Comparison of ENCODE assay signal across 23 cellular contexts in the genomic region with DNA sequence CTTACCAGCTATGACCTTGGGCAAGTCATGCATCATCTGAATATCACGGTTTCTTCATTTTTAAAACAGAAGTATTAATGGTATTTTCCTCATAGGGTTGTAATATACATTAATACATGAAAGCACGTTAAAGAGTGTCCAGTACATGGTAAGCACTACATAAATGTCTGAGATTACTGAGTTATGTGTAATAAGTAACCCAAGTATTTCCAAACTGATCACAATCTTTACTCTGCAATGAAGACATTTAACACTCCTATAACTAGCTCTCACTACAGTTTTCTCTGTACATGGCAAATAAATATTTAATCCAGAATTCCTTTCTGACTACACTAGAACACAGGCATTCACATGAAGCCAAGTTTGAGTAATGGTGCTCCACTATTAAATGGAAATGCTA. TPM values are rescaled to one million over a fixed set of nuclear protein-coding genes. Genes with fewer than 3 reads are reported as not detected.
DNase-seq lines count a peak whose midpoint lies in the region; ATAC-seq, FAIRE-seq and TF ChIP-seq lines count a peak whose summit lies in the region.
"Had no signal": no experiment of that assay in that cellular context is flagged by ENCODE, and none has a peak within 500 bp of the region (broad histone marks: within the 10 kb centered on the region; RNA-seq: fewer than 3 reads in every experiment).

No MANE protein-coding gene starts in this region.

- H3K4me3 ChIP-seq in MM.1S (ENCODE audit: low read length) = no peak overlapping the region
- no peak overlapping the region for H3K4me3 ChIP-seq in GM12878
- no peak overlapping the region for H3K4me3 ChIP-seq in liver (ENCODE audit: low read depth in 1 of 3, low read length in 3 of 3)
- no peak overlapping the region for H3K4me3 ChIP-seq in Peyer's patch
- H3K4me3 ChIP-seq: BLaER1, HAP-1 had no signal

- SMC1A ChIA-PET in GM12878 (lab: Charles Lee; ENCODE audit: uncharacterized antibody, unreplicated experiment) = interaction anchor here (0.6 to 9.3 kb wide), 19 partner anchors 7 to 146 kb away, joined by 3 to 73 read pairs (median 6); no protein-coding TSS in a partner anchor

- CTCF ChIA-PET in GM12878 (lab: Yijun Ruan, JAX) = interaction anchor here (0.9 to 5.5 kb wide), 10 partner anchors 9 to 98 kb away, joined by 3 to 37 read pairs (median 4); no protein-coding TSS in a partner anchor

- H3K9me2 ChIP-seq in MM.1S (replicated peaks; ENCODE audit: insufficient read depth, low read length) = no peaks in the 10 kb centered on the region

- RAD21 ChIA-PET in GM12878 (lab: Charles Lee; ENCODE audit: unreplicated experiment) = interaction anchor here (0.9 to 6.4 kb wide), 12 partner anchors 11 to 66 kb away, joined by 3 to 59 read pairs (median 6); no protein-coding TSS in a partner anchor

- H4K20me1 ChIP-seq in MM.1S (ENCODE audit: insufficient read depth, low read length) = no peaks in the 10 kb centered on the region
- no peaks in the 10 kb centered on the region for H4K20me1 ChIP-seq in GM12878 (ENCODE audit: control insufficient read depth, insufficient read depth)

- H3K4me1 ChIP-seq in MM.1S (ENCODE audit: low read length) = peaks cover 41% of the 10 kb centered on the region
- peaks cover 3% of the 10 kb centered on the region; the same call in 1 of the 2 replicates for H3K4me1 ChIP-seq in GM12878 (ENCODE audit: control insufficient read depth, insufficient read depth, low read length)
- peaks cover 12 to 42% (median 30%) of the 10 kb centered on the region in 4 donors for H3K4me1 ChIP-seq in liver (ENCODE audit: control insufficient read depth in 4 of 4, insufficient read depth in 4 of 4, low read length in 3 of 4)
- H3K4me1 ChIP-seq in Peyer's patch = peaks cover 3 to 15% (median 11%) of the 10 kb centered on the region in 4 donors
- H3K4me1 ChIP-seq: HAP-1 had no signal

- no peak for FAIRE-seq in GM12878 (lab: Jason Lieb, UNC)

- H3K36me3 ChIP-seq in MM.1S (replicated peaks; ENCODE audit: insufficient read depth, low read length) = no peaks in the 10 kb centered on the region
- peaks cover 0 to 4% of the 10 kb centered on the region in 2 experiments; a peak in 1 of 4 replicates for H3K36me3 ChIP-seq in GM12878 (ENCODE audit: control insufficient read depth in 2 of 2, insufficient read depth in 2 of 2, low read length in 1 of 2)
- no peaks in the 10 kb centered on the region for H3K36me3 ChIP-seq in liver (ENCODE audit: control insufficient read depth in 4 of 4, insufficient read depth in 3 of 4, low read depth in 1 of 4, low read length in 3 of 4)
- H3K36me3 ChIP-seq in Peyer's patch = no peaks in the 10 kb centered on the region
- H3K36me3 ChIP-seq: BLaER1, HAP-1 had no signal

- no peak overlapping the region for H3K9ac ChIP-seq in MM.1S (ENCODE audit: low read length)
- H3K9ac ChIP-seq in GM12878 (ENCODE audit: control insufficient read depth, insufficient read depth, low read length) = no peak overlapping the region
- no peak overlapping the region for H3K9ac ChIP-seq in liver (ENCODE audit: low read depth in 1 of 2, low read length in 2 of 2)
- H3K9ac ChIP-seq: BLaER1 had no signal

- no peak for ATAC-seq in GM12878
- ATAC-seq: PC-3 had no signal

- no peak for TF ChIP-seq POLR2A in GM12878 (IDR thresholded peaks at IDR 0.05; ENCODE audit: low read depth, low read length)
- no peak for TF ChIP-seq POLR2A in Peyer's patch (IDR thresholded peaks at IDR 0.05)

- H3K27me3 ChIP-seq in MM.1S (replicated peaks; ENCODE audit: insufficient read depth, low read length) = no peaks in the 10 kb centered on the region
- no peaks in the 10 kb centered on the region for H3K27me3 ChIP-seq in GM12878 (replicated peaks in 1 of 2; ENCODE audit: control insufficient read depth in 2 of 2, insufficient read depth in 2 of 2, low read length in 1 of 2)
- H3K27me3 ChIP-seq in liver (ENCODE audit: control insufficient read depth in 4 of 4, insufficient read depth in 4 of 4, low read length in 3 of 4) = no peaks in the 10 kb centered on the region
- H3K27me3 ChIP-seq in Peyer's patch = peaks cover 0 to 12% of the 10 kb centered on the region in 2 donors

- POLR2A ChIA-PET in GM12878 (lab: Charles Lee) = interaction anchor here (1.0 to 3.7 kb wide), 9 partner anchors 8 to 40 kb away, joined by 3 to 18 read pairs (median 5); no protein-coding TSS in a partner anchor

- intact Hi-C loops in GM12878 (cut with micrococcal nuclease; ENCODE audit: unreplicated experiment) = no loop called here
- intact Hi-C loops in head of caudate nucleus (cut with DNase I) = no loop called here

- no TSS peak for BruUV-seq in GM12878 (replicated peaks; lab: Mats Ljungman, UMichigan)

- no peak overlapping the region for H3K27ac ChIP-seq in MM.1S (ENCODE audit: low read length)
- no peak overlapping the region for H3K27ac ChIP-seq in GM12878 (ENCODE audit: control insufficient read depth, insufficient read depth)
- H3K27ac ChIP-seq in liver (ENCODE audit: low read depth in 1 of 2, low read length in 2 of 2) = peak overlapping the region; percentile 45 to 63
- no peak overlapping the region for H3K27ac ChIP-seq in Peyer's patch
- H3K27ac ChIP-seq: BLaER1 had no signal

- peaks cover 18% of the 10 kb centered on the region for H3F3A ChIP-seq in MM.1S (ENCODE audit: insufficient read depth, low read length)

- TF ChIP-seq RAD21 in GM12878 (IDR thresholded peaks at IDR 0.05; ENCODE audit: insufficient read depth, low read depth, low read length) = no peak
- no peak for TF ChIP-seq RAD21 in liver (IDR thresholded peaks at IDR 0.05)

- TF ChIP-seq EP300 in GM12878 (IDR thresholded peaks at IDR 0.05; ENCODE audit: borderline replicate concordance in 1 of 2, control insufficient read depth in 1 of 2, low read depth in 2 of 2, low read length in 2 of 2) = no peak

- H3K4me2 ChIP-seq in MM.1S (ENCODE audit: low read depth, low read length) (0 out of 2 replicates have a peak overlapping the region, but pooled peaks have one; percentile 67), GM12878 (ENCODE audit: control insufficient read depth, insufficient read depth) (peak overlapping the region; percentile 26; the same call in 1 of the 2 replicates)
- H3K4me2 ChIP-seq: BLaER1 had no signal

- TF ChIP-seq CTCF in MM.1S (IDR thresholded peaks at IDR 0.05; ENCODE audit: low read length) (no peak), GM12878 (IDR thresholded peaks at IDR 0.05 in 2 of 3, conservative IDR thresholded peaks at IDR 0.05 in 1 of 3; ENCODE audit: control insufficient read depth in 2 of 3, extremely low read depth in 1 of 3, insufficient read depth in 1 of 3, low read depth in 3 of 3, low read length in 3 of 3) (no peak), liver (IDR thresholded peaks at IDR 0.05; ENCODE audit: low read depth, low read length, missing input control) (no peak), Peyer's patch (IDR thresholded peaks at IDR 0.05) (no peak)

- 81% methylated on average over 2 of the region's 2 CpGs for WGBS in GM12878 (ENCODE audit: insufficient coverage, insufficient replicate concordance, low lambda C conversion rate, missing lambda C conversion rate)
- WGBS in liver = 54% methylated on average over 2 of the region's 2 CpGs

- H3K9me3 ChIP-seq in MM.1S (replicated peaks; ENCODE audit: insufficient read depth, low read length) (no peaks in the 10 kb centered on the region), GM12878 (replicated peaks; ENCODE audit: control insufficient read depth, insufficient read depth, low read length) (no peaks in the 10 kb centered on the region), liver (ENCODE audit: control insufficient read depth in 4 of 4, low read length in 3 of 4) (no peaks in the 10 kb centered on the region), Peyer's patch (no peaks in the 10 kb centered on the region)
- H3K9me3 ChIP-seq: HAP-1 had no signal

- H2AFZ ChIP-seq in MM.1S (ENCODE audit: low read length) (no peak overlapping the region), GM12878 (ENCODE audit: control insufficient read depth, low read depth, low read length) (no peak overlapping the region)

- H3K79me2 ChIP-seq in MM.1S (ENCODE audit: low read length) (peaks cover 87% of the 10 kb centered on the region), GM12878 (ENCODE audit: control insufficient read depth, insufficient read depth, low read length) (peaks cover 28% of the 10 kb centered on the region)

- DNase-seq in Caki2 (ENCODE audit: low read depth) (peak; percentile 25), MM.1S (no peak), GM12878 (ENCODE audit: low read depth, low spot score) (no peak), Peyer's patch (no peak), head of caudate nucleus (no peak), SKM-1 (lab: John Stamatoyannopoulos, UW; ENCODE audit: unreplicated experiment) (no peak)
- no peak for DNase-seq in activated CD4-positive, CD25-positive, alpha-beta regulatory T cell treated with anti-CD3 and anti-CD28 coated beads, Interleukin-2, amount 50 U/mL, for 72 hours
- DNase-seq: CD4-positive, CD25-positive, alpha-beta regulatory T cell; DND-41; GOT3; NCI-H1092 treated with DMSO at 0.1 percent for 48 hours; NCI-H1436; NCI-H187; NCI-H2081 treated with DMSO at 0.1 percent for 48 hours; NCI-H2171; NCI-H226; NCI-H510A; NK-92 treated with Interleukin-12 subunit alpha and Interleukin-12 subunit beta, amount 100 ng/mL, for 24 hours; PC-3; SHP77 had no signal

- in situ Hi-C loops in Caki2 (cut with HindIII; ENCODE audit: low pct_unique_long_range_greater_than_20kb, low sequenced_read_pairs) = no loop called here
- in situ Hi-C loops in GM12878 (cut with MboI) = no loop called here

TF ChIP-seq in liver, 16 proteins besides CTCF, POLR2A, EP300 and RAD21 (continues in another document):
- no peak for TF ChIP-seq FOXA1 (IDR thresholded peaks at IDR 0.05)

RNA-seq across cellular contexts. Expression of gene GLDC, which starts 4.0 kb away (rescaled TPM):
- total RNA-seq in Caki2 (2014; rRNA removed; shearing (Covaris generic); ENCODE audit: low replicate concordance) = 14.3 and 21.2 TPM in 2 replicates
- total RNA-seq in GM12878 (2013; cell fraction: nucleolus; rRNA removed) = 105 and 125 TPM in 2 replicates
- total RNA-seq in GM12878 (2014; rRNA removed) (124 and 125 TPM in 2 replicates), GM12878 (2014; rRNA removed; fragmentation: Illumina TruSeq; extraction: Trizol) (97.0 and 101 TPM in 2 replicates), GM12878 (2021) (117 and 119 TPM in 2 replicates), liver (100 to 1,000 TPM in 1 of 2 donors, 10 to 100 TPM in 1; 55.9 to 102 TPM), Peyer's patch (1 to 10 TPM in 1 of 4 donors, under 1 TPM in 1, not detected in 2; 0.27 to 2.5 TPM)
- 49.3 TPM for polyA plus RNA-seq in GM12878 (2011; ENCODE audit: low read depth)
- polyA plus RNA-seq in GM12878 (2011; rRNA removed) (165 and 166 TPM in 2 replicates), GM12878 (2014; fragmentation: Illumina TruSeq; extraction: Trizol) (150 and 156 TPM in 2 replicates), GM12878 (2014; fragmentation: Nextera tagmentation; extraction: Ambion mirVana) (100 to 1,000 TPM in 1 of 2 experiments, 10 to 100 TPM in 1; 88.2 to 112 TPM), GM12878 (2014; rRNA removed) (128 and 129 TPM in 2 replicates), GM12878 (2016; fragmentation: Nextera tagmentation; extraction: Ambion mirVana) (100 to 1,000 TPM in 1 of 2 experiments, 10 to 100 TPM in 1; 33.1 to 101 TPM), liver (10 to 100 TPM; 26.7 to 62.8 TPM)
- polyA plus RNA-seq in GM12878 (2011; cell fraction: cytosol; rRNA removed) = 96.2 and 109 TPM in 2 replicates
- 487 and 685 TPM in 2 replicates for polyA plus RNA-seq in GM12878 (2011; cell fraction: nucleus; rRNA removed)
- polyA plus RNA-seq in GM12878 (2012) = 38.4 and 38.7 TPM in 2 replicates
- 232 and 238 TPM in 2 replicates for polyA minus RNA-seq in GM12878 (2011; rRNA and poly(A)+ RNA removed)
- polyA minus RNA-seq in GM12878 (2011; cell fraction: cytosol; rRNA and poly(A)+ RNA removed) = 48.2 and 51.0 TPM in 2 replicates
- 170 and 175 TPM in 2 replicates for polyA minus RNA-seq in GM12878 (2011; cell fraction: nucleus; rRNA and poly(A)+ RNA removed)
- total RNA-seq: CD4-positive, CD25-positive, alpha-beta regulatory T cell had no signal

Comparison
In these comparisons a context has a peak if more than half of its experiments do, and no peak if none do; other contexts are left out.
1. H3K27ac ChIP-seq: peak in liver (2 of 2); none in MM.1S (single experiment), GM12878 (single experiment) and Peyer's patch (0 of 4).